ENCODE assay signal across 11 cellular contexts in the genomic region with DNA sequence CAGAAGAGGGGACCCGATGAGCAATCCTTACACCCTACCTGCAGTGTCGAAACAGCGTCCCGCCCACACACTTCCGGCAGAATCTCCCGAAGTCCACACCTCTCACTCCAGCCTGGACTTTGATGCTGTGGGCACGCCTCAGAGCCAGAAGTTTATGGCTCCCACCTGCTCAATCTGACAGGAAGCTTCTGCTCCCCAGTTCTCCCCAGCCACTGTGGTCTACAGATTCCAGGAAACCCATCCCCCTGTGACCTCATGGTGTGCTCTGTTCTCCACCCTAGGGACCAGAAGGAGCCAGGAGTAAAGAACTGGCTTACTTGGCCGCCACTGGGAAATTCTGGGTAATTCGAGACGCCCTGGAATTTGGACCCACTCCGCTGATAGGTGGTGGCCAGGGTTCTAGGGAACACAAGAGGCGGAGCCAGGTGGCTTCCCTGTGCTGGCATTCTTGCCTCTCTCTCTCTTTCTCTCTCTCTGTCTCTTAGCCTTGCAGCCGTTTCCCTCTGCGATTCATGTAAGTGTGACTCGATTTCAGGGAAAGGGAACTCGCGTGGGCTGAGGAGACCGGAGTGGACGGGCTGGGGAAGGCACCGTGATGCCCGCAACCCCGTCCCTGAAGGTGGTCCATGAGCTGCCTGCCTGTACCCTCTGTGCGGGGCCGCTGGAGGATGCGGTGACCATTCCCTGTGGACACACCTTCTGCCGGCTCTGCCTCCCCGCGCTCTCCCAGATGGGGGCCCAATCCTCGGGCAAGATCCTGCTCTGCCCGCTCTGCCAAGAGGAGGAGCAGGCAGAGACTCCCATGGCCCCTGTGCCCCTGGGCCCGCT. TPM values are rescaled to one million over a fixed set of nuclear protein-coding genes. Genes with fewer than 3 reads are reported as not detected.
DNase-seq lines count a peak whose midpoint lies in the region; ATAC-seq, FAIRE-seq and TF ChIP-seq lines count a peak whose summit lies in the region.
"Had no signal": no experiment of that assay in that cellular context is flagged by ENCODE, and none has a peak within 500 bp of the region (broad histone marks: within the 10 kb centered on the region; RNA-seq: fewer than 3 reads in every experiment).

A gene (plus strand): TSS at position 457 of the 828 bp plus-strand sequence. CDS start 139 bp downstream, at position 596.

- H3K4me1 Mint-ChIP-seq in T-helper 17 cell (peaks cover 15% of the 10 kb centered on the region), osteocyte (ENCODE audit: unreplicated experiment) (no peaks in the 10 kb centered on the region)

- H3K9ac ChIP-seq in GM12878 (ENCODE audit: control insufficient read depth, insufficient read depth, low read length), result no peak within 1 kb of the TSS

- BruUV-seq in GM12878 (replicated peaks; lab: Mats Ljungman, UMichigan), result no TSS peak

- H3K27ac ChIP-seq in GM12878 (ENCODE audit: control insufficient read depth, insufficient read depth), result no peak within 1 kb of the TSS
- H3K27ac ChIP-seq: VCaP had no signal

- no peaks in the 10 kb centered on the region for H3K36me3 ChIP-seq in GM12878 (ENCODE audit: control insufficient read depth in 2 of 2, insufficient read depth in 2 of 2, low read length in 1 of 2)

- TF ChIP-seq RAD21 in GM12878 (IDR thresholded peaks at IDR 0.05; ENCODE audit: insufficient read depth, low read depth, low read length), result no peak

- H3K27me3 Mint-ChIP-seq in T-helper 17 cell, result peaks cover 41% of the 10 kb centered on the region
- peaks cover 31% of the 10 kb centered on the region for H3K27me3 Mint-ChIP-seq in osteocyte (ENCODE audit: unreplicated experiment)

- POLR2A ChIA-PET in GM12878 (lab: Charles Lee), result no interaction called here

- H3K27ac Mint-ChIP-seq in T-helper 17 cell (peak within 1 kb of the TSS; percentile 59), osteocyte (ENCODE audit: unreplicated experiment) (no peak within 1 kb of the TSS)

- RAD21 ChIA-PET in GM12878 (lab: Charles Lee; ENCODE audit: unreplicated experiment), result no interaction called here

- SMC1A ChIA-PET in GM12878 (lab: Charles Lee; ENCODE audit: uncharacterized antibody, unreplicated experiment), result interaction anchor here (0.9 to 1.2 kb wide), 3 partner anchors 27 to 60 kb away, joined by 3 read pairs; a partner anchor contains a TSS

- intact Hi-C loops in GM12878 (cut with micrococcal nuclease; ENCODE audit: unreplicated experiment), result no loop called here

- no peak for TF ChIP-seq EP300 in GM12878 (IDR thresholded peaks at IDR 0.05; ENCODE audit: borderline replicate concordance in 1 of 2, control insufficient read depth in 1 of 2, low read depth in 2 of 2, low read length in 2 of 2)

- CTCF ChIA-PET in GM12878 (lab: Yijun Ruan, JAX), result interaction anchor here (0.8 kb wide), 1 partner anchor 32 kb away, joined by 3 read pairs; no protein-coding TSS in a partner anchor

- ATAC-seq in T-helper 17 cell (peak; percentile 49), GM12878 (peak; percentile 69), HG03354 (IDR thresholded peaks at IDR 0.05; ENCODE audit: poor library complexity, severe bottlenecking, unreplicated experiment) (no peak)

- H3K4me1 ChIP-seq in GM12878 (ENCODE audit: control insufficient read depth, insufficient read depth, low read length), result no peaks in the 10 kb centered on the region; the same call in 1 of the 2 replicates

- no peak within 1 kb of the TSS for H3K4me2 ChIP-seq in GM12878 (ENCODE audit: control insufficient read depth, insufficient read depth)

- WGBS in GM12878 (ENCODE audit: insufficient coverage, insufficient replicate concordance, low lambda C conversion rate, missing lambda C conversion rate), result 48% methylated on average over 29 of the region's 31 CpGs

- no peak for TF ChIP-seq POLR2A in GM12878 (IDR thresholded peaks at IDR 0.05; ENCODE audit: low read depth, low read length)

- no peak within 1 kb of the TSS for H3K4me3 ChIP-seq in GM12878

- H3K27me3 ChIP-seq in GM12878 (replicated peaks in 1 of 2; ENCODE audit: control insufficient read depth in 2 of 2, insufficient read depth in 2 of 2, low read length in 1 of 2), result peaks cover 2 to 5% of the 10 kb centered on the region in 2 experiments; a peak in 3 of 4 replicates

- H3K9me3 ChIP-seq in T-helper 17 cell (ENCODE audit: control insufficient read depth, low read length, poor library complexity, severe bottlenecking), result no peaks in the 10 kb centered on the region
- no peaks in the 10 kb centered on the region for H3K9me3 ChIP-seq in GM12878 (replicated peaks; ENCODE audit: control insufficient read depth, insufficient read depth, low read length)

- peak; percentile 30 for DNase-seq in Daoy (ENCODE audit: low read depth)
- no peak for DNase-seq in T-helper 17 cell
- no peak for DNase-seq in GM12878 (ENCODE audit: low read depth, low spot score)
- peak; percentile 30 to 45 for DNase-seq in stimulated activated CD4-positive, alpha-beta T cell treated with anti-CD3 and anti-CD28 coated beads, Interleukin-15, amount 100 ng/mL, for 48 hours (ENCODE audit: low read depth in 2 of 2)
- DNase-seq in SK-N-DZ (ENCODE audit: low spot score), result no peak
- no peak for DNase-seq in osteocyte (ENCODE audit: extremely low spot score, unreplicated experiment)
- DNase-seq in RPMI8226, result no peak
- DNase-seq: DMS 273 treated with DMSO at 0.1 percent for 48 hours, kidney glomerular epithelial cell had no signal

- no peak for TF ChIP-seq CTCF in GM12878 (IDR thresholded peaks at IDR 0.05 in 2 of 3, conservative IDR thresholded peaks at IDR 0.05 in 1 of 3; ENCODE audit: control insufficient read depth in 2 of 3, extremely low read depth in 1 of 3, insufficient read depth in 1 of 3, low read depth in 3 of 3, low read length in 3 of 3)
- TF ChIP-seq CTCF in osteocyte (IDR thresholded peaks at IDR 0.05), result no peak

- no peak within 1 kb of the TSS for H2AFZ ChIP-seq in GM12878 (ENCODE audit: control insufficient read depth, low read depth, low read length)

- H3K79me2 ChIP-seq in GM12878 (ENCODE audit: control insufficient read depth, insufficient read depth, low read length), result no peaks in the 10 kb centered on the region

- H3K36me3 Mint-ChIP-seq in T-helper 17 cell (ENCODE audit: low read depth), result peaks cover 3% of the 10 kb centered on the region
- H3K36me3 Mint-ChIP-seq in osteocyte (ENCODE audit: unreplicated experiment), result no peaks in the 10 kb centered on the region

- H3K9me3 Mint-ChIP-seq in osteocyte (ENCODE audit: unreplicated experiment), result no peaks in the 10 kb centered on the region

- FAIRE-seq in GM12878 (lab: Jason Lieb, UNC), result no peak

- H4K20me1 ChIP-seq in GM12878 (ENCODE audit: control insufficient read depth, insufficient read depth), result no peaks in the 10 kb centered on the region

- H3K4me3 Mint-ChIP-seq in T-helper 17 cell, result peak within 1 kb of the TSS; percentile 63
- no peak within 1 kb of the TSS for H3K4me3 Mint-ChIP-seq in osteocyte (ENCODE audit: unreplicated experiment)

- in situ Hi-C loops in GM12878 (cut with MboI), result no loop called here

TF ChIP-seq in GM12878, 131 proteins besides CTCF, POLR2A, EP300 and RAD21:
- TF ChIP-seq IKZF2 (IDR thresholded peaks at IDR 0.05), result peak in 1 of 2 experiments; percentile 44; a peak in 1 of 4 replicates
- TF ChIP-seq DPF2 (IDR thresholded peaks at IDR 0.05), result no peak
- TF ChIP-seq IKZF1 (conservative IDR thresholded peaks at IDR 0.05), result peak; percentile 29; the same call in 1 of the 2 replicates
- no peak for TF ChIP-seq GATAD2B (conservative IDR thresholded peaks at IDR 0.05; ENCODE audit: low read depth)

RNA-seq across cellular contexts. Expression of the gene that starts here (rescaled TPM):
- 0.86 TPM in 1 of 2 replicates, not detected in the other for total RNA-seq in Daoy (2014; rRNA removed; shearing (Covaris generic))
- total RNA-seq in T-helper 17 cell, result not detected
- not detected in 2 replicates for total RNA-seq in GM12878 (2013; cell fraction: nucleolus; rRNA removed)
- total RNA-seq in GM12878 (2014; rRNA removed), result not detected in 2 replicates
- not detected in 2 replicates for total RNA-seq in GM12878 (2014; rRNA removed; fragmentation: Illumina TruSeq; extraction: Trizol)
- total RNA-seq in GM12878 (2021), result 0.08 TPM in 1 of 2 replicates, not detected in the other
- polyA plus RNA-seq in GM12878 (2011; ENCODE audit: low read depth), result not detected
- polyA plus RNA-seq in GM12878 (2011; rRNA removed), result 0.29 TPM in 1 of 2 replicates, not detected in the other
- polyA plus RNA-seq in GM12878 (2011; cell fraction: cytosol; rRNA removed), result 0.05 and 0.07 TPM in 2 replicates
- polyA plus RNA-seq in GM12878 (2011; cell fraction: nucleus; rRNA removed), result 0.26 and 0.51 TPM in 2 replicates
- not detected in 2 replicates for polyA plus RNA-seq in GM12878 (2012)
- polyA plus RNA-seq in GM12878 (2014; fragmentation: Illumina TruSeq; extraction: Trizol), result not detected in 2 replicates
- not detected for polyA plus RNA-seq in GM12878 (2014; fragmentation: Nextera tagmentation; extraction: Ambion mirVana)
- polyA plus RNA-seq in GM12878 (2014; rRNA removed), result not detected in 2 replicates
- not detected for polyA plus RNA-seq in GM12878 (2016; fragmentation: Nextera tagmentation; extraction: Ambion mirVana)
- polyA minus RNA-seq in GM12878 (2011; rRNA and poly(A)+ RNA removed), result 0.21 TPM in 1 of 2 replicates, not detected in the other
- not detected in 2 replicates for polyA minus RNA-seq in GM12878 (2011; cell fraction: cytosol; rRNA and poly(A)+ RNA removed)
- 0.19 TPM in 1 of 2 replicates, not detected in the other for polyA minus RNA-seq in GM12878 (2011; cell fraction: nucleus; rRNA and poly(A)+ RNA removed)
- polyA plus RNA-seq in SK-N-DZ (2014; cell fraction: cytosol; rRNA removed), result not detected in 2 replicates
- not detected in 2 replicates for polyA plus RNA-seq in SK-N-DZ (2014; cell fraction: nucleus; rRNA removed)
- not detected in 2 replicates for total RNA-seq in osteocyte

Comparison
In these comparisons a context has a peak if more than half of its experiments do, and no peak if none do; other contexts are left out.
1. Peak in DNase-seq in Daoy; RNA of the gene not detected or under 1 TPM.
2. Peak in ATAC-seq in T-helper 17 cell; RNA of the gene not detected or under 1 TPM.
3. Peak in ATAC-seq in GM12878; RNA of the gene not detected or under 1 TPM.
4. DNase-seq: peak in stimulated activated CD4-positive, alpha-beta T cell treated with anti-CD3 and anti-CD28 coated beads, Interleukin-15, amount 100 ng/mL, for 48 hours (2 of 2); none in T-helper 17 cell (0 of 3), GM12878 (single experiment), SK-N-DZ (single experiment), osteocyte (single experiment) and RPMI8226 (single experiment).